Comparison of ENCODE assay signal across 8 cellular contexts in genomic region chr3:111541911-111542483, GRCh38. TPM values are rescaled to one million over a fixed set of nuclear protein-coding genes. Genes with fewer than 3 reads are reported as not detected.
A peak's percentile ranks its signal among the peaks of the same experiment; 100 is the strongest.
DNase-seq lines count a peak whose midpoint lies in the region; FAIRE-seq and TF ChIP-seq lines count a peak whose summit lies in the region.

TSS of gene CD96 (plus strand) at chr3:111542197. CDS start at chr3:111542249, 52 bp downstream.

- H3K36me3 Mint-ChIP-seq in osteocyte (ENCODE audit: unreplicated experiment) (no peaks in the 10 kb centered on the region), chondrocyte (ENCODE audit: low read depth) (no peaks in the 10 kb centered on the region), CD14-positive monocyte (no peaks in the 10 kb centered on the region)

- H3K4me3 Mint-ChIP-seq in osteocyte (ENCODE audit: unreplicated experiment), result no peak within 1 kb of the TSS
- H3K4me3 Mint-ChIP-seq in chondrocyte (ENCODE audit: unreplicated experiment), result no peak within 1 kb of the TSS
- peak within 1 kb of the TSS in 1 of 2 donors; percentile 9 for H3K4me3 Mint-ChIP-seq in CD14-positive monocyte

- no peak for FAIRE-seq in RCC 7860 (lab: Jason Lieb, UNC)

- H3K9me3 Mint-ChIP-seq in osteocyte (ENCODE audit: unreplicated experiment) (no peaks in the 10 kb centered on the region), chondrocyte (ENCODE audit: low read depth) (no peaks in the 10 kb centered on the region), CD14-positive monocyte (no peaks in the 10 kb centered on the region)

- H3K4me1 Mint-ChIP-seq in osteocyte (ENCODE audit: unreplicated experiment) (peaks cover 23% of the 10 kb centered on the region), chondrocyte (ENCODE audit: low read depth) (peaks cover 26% of the 10 kb centered on the region), CD14-positive monocyte (peaks cover 13% of the 10 kb centered on the region)

- no peaks in the 10 kb centered on the region for H3K27me3 Mint-ChIP-seq in osteocyte (ENCODE audit: unreplicated experiment)
- no peaks in the 10 kb centered on the region for H3K27me3 Mint-ChIP-seq in chondrocyte (ENCODE audit: low read depth)
- no peaks in the 10 kb centered on the region for H3K27me3 Mint-ChIP-seq in CD14-positive monocyte (ENCODE audit: low read depth in 3 of 3)

- DNase-seq in GM20000 (ENCODE audit: low spot score), result peak; percentile 22
- DNase-seq in Kasumi-1 (lab: John Stamatoyannopoulos, UW), result peak; percentile 62 to 79
- DNase-seq in activated T-helper 1 cell treated with anti-CD3 and anti-CD28 coated beads, Interleukin-2, amount 50 U/mL, for 16 hours (ENCODE audit: low read depth in 1 of 2, low spot score in 1 of 2), result peak; percentile 16 to 51
- DNase-seq in osteocyte (ENCODE audit: extremely low spot score, unreplicated experiment), result no peak
- DNase-seq in chondrocyte (ENCODE audit: low spot score), result no peak
- DNase-seq in amniotic stem cell (lab: John Stamatoyannopoulos, UW), result no peak
- no peak for DNase-seq in CD14-positive monocyte (ENCODE audit: low spot score)
- DNase-seq in RCC 7860 (ENCODE audit: low spot score), result no peak

- no peak for TF ChIP-seq CTCF in GM20000 (IDR thresholded peaks at IDR 0.05; ENCODE audit: extremely low read depth, missing control alignments)
- TF ChIP-seq CTCF in osteocyte (IDR thresholded peaks at IDR 0.05), result no peak
- no peak for TF ChIP-seq CTCF in chondrocyte (IDR thresholded peaks at IDR 0.05)
- TF ChIP-seq CTCF in CD14-positive monocyte (IDR thresholded peaks at IDR 0.05), result no peak

- intact Hi-C loops in CD14-positive monocyte (cut with micrococcal nuclease), result no loop called here

- H3K27ac Mint-ChIP-seq in osteocyte (ENCODE audit: unreplicated experiment) (peak within 1 kb of the TSS; percentile 39), chondrocyte (ENCODE audit: unreplicated experiment) (no peak within 1 kb of the TSS), CD14-positive monocyte (peak within 1 kb of the TSS in 1 of 7 donors; percentile 59)

RNA-seq across cellular contexts. Expression of gene CD96, which starts in this region (rescaled TPM):
- not detected in 2 replicates for total RNA-seq in osteocyte
- total RNA-seq in chondrocyte, result 0.17 to 0.27 TPM (median 0.23 TPM) in 3 replicates
- polyA plus RNA-seq in CD14-positive monocyte, result under 1 TPM; 0.33 to 0.97 TPM

Comparison
In these comparisons a context has a peak if more than half of its experiments do, and no peak if none do; other contexts are left out.
1. DNase-seq: peak in GM20000 (single experiment), Kasumi-1 (2 of 2) and activated T-helper 1 cell treated with anti-CD3 and anti-CD28 coated beads, Interleukin-2, amount 50 U/mL, for 16 hours (2 of 2); none in osteocyte (single experiment), chondrocyte (single experiment), amniotic stem cell (single experiment), CD14-positive monocyte (single experiment) and RCC 7860 (single experiment).